8 cellular contexts compared by ENCODE assay signal in genomic region chr5:141691867-141692532, GRCh38. TPM values are rescaled to one million over a fixed set of nuclear protein-coding genes. Genes with fewer than 3 reads are reported as not detected.
DNase-seq lines count a peak whose midpoint lies in the region; FAIRE-seq and TF ChIP-seq lines count a peak whose summit lies in the region.

No MANE protein-coding gene starts in this region.

- TF ChIP-seq CTCF in cardiac muscle cell (IDR thresholded peaks at IDR 0.05; ENCODE audit: low read depth, low read length) (peak; percentile 91), transverse colon (IDR thresholded peaks at IDR 0.05) (peak; percentile 98 to 100 (median 99))

- H3K4me3 ChIP-seq in MG63 (peak overlapping the region; percentile 10; the same call in 1 of the 2 replicates), cardiac muscle cell (peak overlapping the region; percentile 17), transverse colon (peak overlapping the region in 2 of 4 donors; percentile 17 to 32)

- H3K36me3 ChIP-seq in MG63 (no peaks in the 10 kb centered on the region), cardiac muscle cell (no peaks in the 10 kb centered on the region), transverse colon (no peaks in the 10 kb centered on the region)

- H3K9me3 ChIP-seq in MG63 (no peaks in the 10 kb centered on the region), cardiac muscle cell (ENCODE audit: low read depth) (no peaks in the 10 kb centered on the region), transverse colon (no peaks in the 10 kb centered on the region)

- H3K27me3 ChIP-seq in MG63 (peaks cover 25% of the 10 kb centered on the region; the same call in 1 of the 2 replicates), cardiac muscle cell (peaks cover 45% of the 10 kb centered on the region), transverse colon (no peaks in the 10 kb centered on the region)

- in situ Hi-C loops in transverse colon (cut with MboI; ENCODE audit: low pct_ligation_motif_present in 1 of 4, low pct_unique_long_range_greater_than_20kb in 1 of 4, low sequenced_read_pairs in 3 of 4) = loop anchor here (5.0 to 25.0 kb wide), 5 partner anchors 263 to 445 kb away; partner anchors contain the start of genes PCDH12 (in 3 of the 4) and RNF14 (in 1 of the 4)

- DNase-seq in GF-D8 (lab: John Stamatoyannopoulos, UW) = peak; percentile 26
- DNase-seq in H54 (ENCODE audit: insufficient read length, low spot score) = peak; percentile 69
- peak; percentile 75 for DNase-seq in MG63
- peak; percentile 44 to 83 for DNase-seq in SW 1271 (lab: John Stamatoyannopoulos, UW)
- DNase-seq in activated naive CD8-positive, alpha-beta T cell treated with anti-CD3 and anti-CD28 coated beads, Interleukin-2, amount 50 U/mL, for 16 hours (ENCODE audit: low read depth, low spot score) = peak; percentile 67
- peak; percentile 84 to 85 for DNase-seq in cardiac muscle cell (ENCODE audit: low read depth in 1 of 2, low spot score in 1 of 2)
- DNase-seq in pons (ENCODE audit: low spot score) = peak; percentile 64
- peak; percentile 91 for DNase-seq in transverse colon

- no peak for TF ChIP-seq EP300 in transverse colon (IDR thresholded peaks at IDR 0.05; ENCODE audit: low read depth)

- H3K27ac ChIP-seq in cardiac muscle cell = no peak overlapping the region
- H3K27ac ChIP-seq in transverse colon = no peak overlapping the region

- FAIRE-seq in H54 (lab: Jason Lieb, UNC) = no peak

- intact Hi-C loops in transverse colon (cut with DNase I; ENCODE audit: low total_unique reads) = loop anchor here (5.0 kb wide), 1 partner anchor 265 kb away; the partner anchor contains the start of gene PCDH12

- TF ChIP-seq POLR2A in H54 (IDR thresholded peaks at IDR 0.05; ENCODE audit: low read depth, low read length) = no peak
- no peak for TF ChIP-seq POLR2A in transverse colon (IDR thresholded peaks at IDR 0.05)

- 4% methylated on average over 29 of the region's 30 CpGs; no CpG with 5 or more reads in 1 of the 2 donors for WGBS in transverse colon (ENCODE audit: low coverage in 1 of 2), 2 donors

- H3K4me1 ChIP-seq in cardiac muscle cell (ENCODE audit: low read depth) (peaks cover 3% of the 10 kb centered on the region), transverse colon (peaks cover 4 to 12% (median 4%) of the 10 kb centered on the region in 4 donors)

RNA-seq across cellular contexts. Expression of gene ARAP3, which starts 10.0 kb away (rescaled TPM):
- total RNA-seq in MG63 (2014; rRNA removed; shearing (Covaris generic); ENCODE audit: low replicate concordance) = 2.1 and 4.6 TPM in 2 replicates
- total RNA-seq in cardiac muscle cell = 1.5 and 1.6 TPM in 2 replicates
- 0.59 and 1.4 TPM in 2 replicates for polyA plus RNA-seq in cardiac muscle cell
- 1 to 10 TPM; 1.1 to 4.0 (median 3.3) TPM for total RNA-seq in transverse colon

RNA-seq across cellular contexts. Expression of gene FCHSD1, which starts 40.8 kb away (rescaled TPM):
- 3.4 and 5.8 TPM in 2 replicates for total RNA-seq in MG63 (2014; rRNA removed; shearing (Covaris generic); ENCODE audit: low replicate concordance)
- total RNA-seq in cardiac muscle cell = 9.8 and 24.9 TPM in 2 replicates
- 7.8 and 13.0 TPM in 2 replicates for polyA plus RNA-seq in cardiac muscle cell
- total RNA-seq in transverse colon = 10 to 100 TPM; 26.1 to 69.9 (median 43.1) TPM

RNA-seq across cellular contexts. Expression of gene RELL2, which starts 55.2 kb away (rescaled TPM):
- 13.2 and 15.1 TPM in 2 replicates for total RNA-seq in MG63 (2014; rRNA removed; shearing (Covaris generic); ENCODE audit: low replicate concordance)
- total RNA-seq in cardiac muscle cell = 1.8 and 3.6 TPM in 2 replicates
- 2.3 TPM in 1 of 2 replicates, not detected in the other for polyA plus RNA-seq in cardiac muscle cell
- total RNA-seq in transverse colon = 10 to 100 TPM in 1 of 4 donors, 1 to 10 TPM in 3; 4.4 to 19.1 (median 7.5) TPM

RNA-seq across cellular contexts. Expression of gene HDAC3, which starts 55.4 kb away (rescaled TPM):
- total RNA-seq in MG63 (2014; rRNA removed; shearing (Covaris generic); ENCODE audit: low replicate concordance) = 122 and 169 TPM in 2 replicates
- total RNA-seq in cardiac muscle cell (64.7 and 78.3 TPM in 2 replicates), transverse colon (10 to 100 TPM; 12.7 to 45.1 (median 40.2) TPM)
- 112 and 117 TPM in 2 replicates for polyA plus RNA-seq in cardiac muscle cell

Comparison
In these comparisons a context has a peak if more than half of its experiments do, and no peak if none do; other contexts are left out.
1. DNase-seq: peak in every context shown above with its lines; median percentile 91 in transverse colon; 84 in cardiac muscle cell; 75 in MG63; 69 in H54; 67 in activated naive CD8-positive, alpha-beta T cell treated with anti-CD3 and anti-CD28 coated beads, Interleukin-2, amount 50 U/mL, for 16 hours; 64 in pons; 64 in SW 1271; 26 in GF-D8.